1 cellular context compared by ENCODE assay signal in the genomic region with DNA sequence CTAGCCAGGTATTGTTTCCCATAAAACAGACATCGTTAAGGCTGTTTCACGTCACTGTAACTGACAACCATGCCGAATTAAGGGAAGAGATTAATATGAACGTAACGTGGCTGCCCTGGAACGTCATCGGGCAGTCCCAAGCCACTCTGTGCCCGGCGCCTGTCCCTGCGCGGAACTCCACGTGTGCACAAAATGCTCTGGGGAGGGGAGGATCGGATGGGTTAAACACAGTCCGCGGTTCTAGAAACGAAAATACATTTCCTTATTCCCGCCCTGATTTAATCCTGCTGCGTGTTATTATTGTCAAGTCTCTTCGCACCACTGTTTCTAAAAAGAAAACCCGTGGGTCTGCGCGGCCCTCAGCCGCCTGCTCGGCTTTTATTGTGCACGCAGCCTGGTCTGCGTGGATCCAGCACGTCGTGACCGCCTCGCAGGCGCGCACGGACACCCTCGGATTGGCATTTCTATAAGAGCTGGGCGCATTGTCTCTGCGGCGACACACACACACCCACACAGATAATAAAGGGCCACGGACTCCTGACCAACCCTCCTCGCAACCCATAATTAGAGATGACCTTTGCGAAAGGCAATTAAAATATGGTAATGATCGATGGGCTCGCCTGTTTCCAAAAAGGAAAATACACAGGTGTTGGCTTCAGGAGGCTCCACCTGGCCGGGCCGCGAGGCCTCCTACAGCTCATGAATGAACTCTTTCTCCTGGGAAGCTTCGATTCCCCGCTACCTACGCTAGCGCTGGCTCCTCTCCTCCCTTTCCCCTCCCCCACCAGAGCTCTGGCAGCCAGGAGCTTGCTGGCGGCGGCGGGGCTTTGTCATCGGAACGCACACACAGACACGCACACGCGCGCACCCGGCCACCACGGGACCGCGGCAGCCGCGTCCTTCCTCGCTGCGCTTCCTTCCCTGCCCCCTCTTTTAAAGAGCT.
TF ChIP-seq lines count a peak whose summit lies in the region.

No MANE protein-coding gene starts in this region.

TF ChIP-seq in GM23338, 12 proteins besides CTCF, POLR2A, EP300 and RAD21 (continued from another document):
- TF ChIP-seq, protein P1, sequence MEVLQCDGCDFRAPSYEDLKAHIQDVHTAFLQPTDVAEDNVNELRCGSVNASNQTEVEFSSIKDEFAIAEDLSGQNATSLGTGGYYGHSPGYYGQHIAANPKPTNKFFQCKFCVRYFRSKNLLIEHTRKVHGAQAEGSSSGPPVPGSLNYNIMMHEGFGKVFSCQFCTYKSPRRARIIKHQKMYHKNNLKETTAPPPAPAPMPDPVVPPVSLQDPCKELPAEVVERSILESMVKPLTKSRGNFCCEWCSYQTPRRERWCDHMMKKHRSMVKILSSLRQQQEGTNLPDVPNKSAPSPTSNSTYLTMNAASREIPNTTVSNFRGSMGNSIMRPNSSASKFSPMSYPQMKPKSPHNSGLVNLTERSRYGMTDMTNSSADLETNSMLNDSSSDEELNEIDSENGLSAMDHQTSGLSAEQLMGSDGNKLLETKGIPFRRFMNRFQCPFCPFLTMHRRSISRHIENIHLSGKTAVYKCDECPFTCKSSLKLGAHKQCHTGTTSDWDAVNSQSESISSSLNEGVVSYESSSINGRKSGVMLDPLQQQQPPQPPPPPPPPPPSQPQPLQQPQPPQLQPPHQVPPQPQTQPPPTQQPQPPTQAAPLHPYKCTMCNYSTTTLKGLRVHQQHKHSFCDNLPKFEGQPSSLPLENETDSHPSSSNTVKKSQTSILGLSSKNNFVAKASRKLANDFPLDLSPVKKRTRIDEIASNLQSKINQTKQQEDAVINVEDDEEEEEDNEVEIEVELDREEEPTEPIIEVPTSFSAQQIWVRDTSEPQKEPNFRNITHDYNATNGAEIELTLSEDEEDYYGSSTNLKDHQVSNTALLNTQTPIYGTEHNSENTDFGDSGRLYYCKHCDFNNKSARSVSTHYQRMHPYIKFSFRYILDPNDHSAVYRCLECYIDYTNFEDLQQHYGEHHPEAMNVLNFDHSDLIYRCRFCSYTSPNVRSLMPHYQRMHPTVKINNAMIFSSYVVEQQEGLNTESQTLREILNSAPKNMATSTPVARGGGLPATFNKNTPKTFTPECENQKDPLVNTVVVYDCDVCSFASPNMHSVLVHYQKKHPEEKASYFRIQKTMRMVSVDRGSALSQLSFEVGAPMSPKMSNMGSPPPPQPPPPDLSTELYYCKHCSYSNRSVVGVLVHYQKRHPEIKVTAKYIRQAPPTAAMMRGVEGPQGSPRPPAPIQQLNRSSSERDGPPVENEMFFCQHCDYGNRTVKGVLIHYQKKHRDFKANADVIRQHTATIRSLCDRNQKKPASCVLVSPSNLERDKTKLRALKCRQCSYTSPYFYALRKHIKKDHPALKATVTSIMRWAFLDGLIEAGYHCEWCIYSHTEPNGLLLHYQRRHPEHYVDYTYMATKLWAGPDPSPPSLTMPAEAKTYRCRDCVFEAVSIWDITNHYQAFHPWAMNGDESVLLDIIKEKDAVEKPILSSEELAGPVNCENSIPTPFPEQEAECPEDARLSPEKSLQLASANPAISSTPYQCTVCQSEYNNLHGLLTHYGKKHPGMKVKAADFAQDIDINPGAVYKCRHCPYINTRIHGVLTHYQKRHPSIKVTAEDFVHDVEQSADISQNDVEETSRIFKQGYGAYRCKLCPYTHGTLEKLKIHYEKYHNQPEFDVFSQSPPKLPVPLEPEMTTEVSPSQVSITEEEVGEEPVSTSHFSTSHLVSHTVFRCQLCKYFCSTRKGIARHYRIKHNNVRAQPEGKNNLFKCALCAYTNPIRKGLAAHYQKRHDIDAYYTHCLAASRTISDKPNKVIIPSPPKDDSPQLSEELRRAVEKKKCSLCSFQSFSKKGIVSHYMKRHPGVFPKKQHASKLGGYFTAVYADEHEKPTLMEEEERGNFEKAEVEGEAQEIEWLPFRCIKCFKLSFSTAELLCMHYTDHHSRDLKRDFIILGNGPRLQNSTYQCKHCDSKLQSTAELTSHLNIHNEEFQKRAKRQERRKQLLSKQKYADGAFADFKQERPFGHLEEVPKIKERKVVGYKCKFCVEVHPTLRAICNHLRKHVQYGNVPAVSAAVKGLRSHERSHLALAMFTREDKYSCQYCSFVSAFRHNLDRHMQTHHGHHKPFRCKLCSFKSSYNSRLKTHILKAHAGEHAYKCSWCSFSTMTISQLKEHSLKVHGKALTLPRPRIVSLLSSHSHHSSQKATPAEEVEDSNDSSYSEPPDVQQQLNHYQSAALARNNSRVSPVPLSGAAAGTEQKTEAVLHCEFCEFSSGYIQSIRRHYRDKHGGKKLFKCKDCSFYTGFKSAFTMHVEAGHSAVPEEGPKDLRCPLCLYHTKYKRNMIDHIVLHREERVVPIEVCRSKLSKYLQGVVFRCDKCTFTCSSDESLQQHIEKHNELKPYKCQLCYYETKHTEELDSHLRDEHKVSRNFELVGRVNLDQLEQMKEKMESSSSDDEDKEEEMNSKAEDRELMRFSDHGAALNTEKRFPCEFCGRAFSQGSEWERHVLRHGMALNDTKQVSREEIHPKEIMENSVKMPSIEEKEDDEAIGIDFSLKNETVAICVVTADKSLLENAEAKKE (CRISPR knock-in tag; IDR thresholded peaks at IDR 0.05) = no peak
- no peak for TF ChIP-seq EZH2 (IDR thresholded peaks at IDR 0.05; ENCODE audit: low read depth, unreplicated experiment)
